In genomic region chr4:155678011-155678410, GRCh38 we compare ENCODE assay signal across 13 cellular contexts. TPM values are rescaled to one million over a fixed set of nuclear protein-coding genes. Genes with fewer than 3 reads are reported as not detected.
A peak's percentile ranks its signal among the peaks of the same experiment; 100 is the strongest.
DNase-seq lines count a peak whose midpoint lies in the region; ATAC-seq, FAIRE-seq and TF ChIP-seq lines count a peak whose summit lies in the region.
"Had no signal": no experiment of that assay in that cellular context is flagged by ENCODE, and none has a peak within 500 bp of the region (broad histone marks: within the 10 kb centered on the region; RNA-seq: fewer than 3 reads in every experiment).

No MANE protein-coding gene starts in this region.

- CTCF ChIA-PET in HEK293 (lab: Yijun Ruan, JAX): no interaction called here

- WGBS in sigmoid colon, 2 donors: 91 to 94% methylated on average over 2 of the region's 2 CpGs

- no peaks in the 10 kb centered on the region for H3K79me2 ChIP-seq in Karpas-422 (ENCODE audit: low read length)

- ATAC-seq in HG02981 (IDR thresholded peaks at IDR 0.05; ENCODE audit: unreplicated experiment): no peak
- no peak for ATAC-seq in left lobe of liver

- no peak for TF ChIP-seq EP300 in sigmoid colon (IDR thresholded peaks at IDR 0.05)

- H3K9me3 ChIP-seq in HEK293 (ENCODE audit: control insufficient read depth, insufficient read depth, low read depth, low read length): no peaks in the 10 kb centered on the region
- no peaks in the 10 kb centered on the region for H3K9me3 ChIP-seq in Karpas-422 (ENCODE audit: low read length)
- H3K9me3 ChIP-seq in sigmoid colon: no peaks in the 10 kb centered on the region

- intact Hi-C loops in sigmoid colon (cut with DNase I): no loop called here

- TF ChIP-seq CTCF in HEK293 (tag by site-specific recombination; IDR thresholded peaks at IDR 0.05): no peak
- no peak for TF ChIP-seq CTCF in sigmoid colon (IDR thresholded peaks at IDR 0.05)

- H3K4me1 ChIP-seq in HEK293 (ENCODE audit: control insufficient read depth, insufficient read depth, low read length): peaks cover 9% of the 10 kb centered on the region; the same call in 1 of the 2 replicates
- H3K4me1 ChIP-seq in Karpas-422 (ENCODE audit: low read length): peaks cover 85% of the 10 kb centered on the region
- peaks cover 0 to 87% (median 53%) of the 10 kb centered on the region in 4 donors for H3K4me1 ChIP-seq in sigmoid colon

- H3K4me3 ChIP-seq in HEK293 (ENCODE audit: low read depth, low read length) (no peak overlapping the region), Karpas-422 (ENCODE audit: low read length) (no peak overlapping the region), sigmoid colon (no peak overlapping the region)

- peak overlapping the region; percentile 18 for H3K4me2 ChIP-seq in Karpas-422 (ENCODE audit: low read depth, low read length, poor library complexity, severe bottlenecking)

- no peak overlapping the region for H3K27ac ChIP-seq in HEK293 (ENCODE audit: extremely low read depth, low read depth, low read length)
- peak overlapping the region; percentile 93 for H3K27ac ChIP-seq in Karpas-422 (ENCODE audit: low read length)
- peak overlapping the region in 3 of 4 donors; percentile 24 to 97 (median 93) for H3K27ac ChIP-seq in sigmoid colon

- no peak overlapping the region for H2AFZ ChIP-seq in Karpas-422 (ENCODE audit: low read length)

- H4K20me1 ChIP-seq in Karpas-422 (ENCODE audit: insufficient read depth, low read depth, low read length): no peaks in the 10 kb centered on the region

- H3K36me3 ChIP-seq in HEK293 (ENCODE audit: control insufficient read depth in 2 of 2, insufficient read depth in 1 of 2, low read length in 2 of 2) (no peaks in the 10 kb centered on the region), Karpas-422 (ENCODE audit: insufficient read depth, low read length) (no peaks in the 10 kb centered on the region; the same call in 1 of the 2 replicates), sigmoid colon (no peaks in the 10 kb centered on the region)

- DNase-seq in Karpas-422 (peak; percentile 74), sigmoid colon (no peak), NCI-H446 (lab: John Stamatoyannopoulos, UW) (no peak), left lobe of liver (ENCODE audit: low spot score) (no peak)
- DNase-seq: C1 segment of cervical spinal cord; CD4-positive, alpha-beta memory T cell; DMS79; HCEC 1CT had no signal

- H3K27me3 ChIP-seq in Karpas-422 (ENCODE audit: low read length) (no peaks in the 10 kb centered on the region), sigmoid colon (no peaks in the 10 kb centered on the region)

- no peak overlapping the region for H3K9ac ChIP-seq in Karpas-422 (ENCODE audit: low read length)

- POLR2A ChIA-PET in HEK293 (lab: Yijun Ruan, JAX): no interaction called here

- TF ChIP-seq POLR2A in sigmoid colon (IDR thresholded peaks at IDR 0.05): no peak

- FAIRE-seq in endometrium (lab: Jason Lieb, UNC): peak; percentile 57
- FAIRE-seq: GM12891 had no signal

- H3K9me2 ChIP-seq in Karpas-422 (replicated peaks; ENCODE audit: insufficient read depth, low read length): no peaks in the 10 kb centered on the region

TF ChIP-seq in HEK293, 187 proteins besides CTCF, POLR2A, EP300 and RAD21:
- TF ChIP-seq KLF8 (tag by site-specific recombination; IDR thresholded peaks at IDR 0.05): no peak
- TF ChIP-seq ATF2 (tag by site-specific recombination; IDR thresholded peaks at IDR 0.05; ENCODE audit: low read depth): peak; percentile 69
- no peak for TF ChIP-seq ZNF121 (tag by site-specific recombination; IDR thresholded peaks at IDR 0.05)
- TF ChIP-seq ZFP69B (tag by site-specific recombination; IDR thresholded peaks at IDR 0.05): no peak

RNA-seq across cellular contexts. Expression of gene GUCY1A1, which starts 11.4 kb away (rescaled TPM):
- total RNA-seq in Karpas-422 (2014; rRNA removed; shearing (Covaris generic); ENCODE audit: low replicate concordance): 3.0 and 6.1 TPM in 2 replicates
- 100 to 1,000 TPM in 3 of 4 donors, 10 to 100 TPM in 1; 87.5 to 254 (median 177) TPM for total RNA-seq in sigmoid colon
- 1 to 10 TPM; 1.2 to 10.0 (median 3.6) TPM for polyA plus RNA-seq in sigmoid colon
- 4.9 TPM for total RNA-seq in left lobe of liver
- total RNA-seq: CD4-positive, alpha-beta memory T cell had no signal
- polyA plus RNA-seq: CD4-positive, alpha-beta memory T cell; IgD-negative memory B cell had no signal

Comparison
In these comparisons a context has a peak if more than half of its experiments do, and no peak if none do; other contexts are left out.
1. RNA of gene GUCY1A1, which starts 11.4 kb away (total RNA-seq): 87.5 to 254 TPM in sigmoid colon; 3.0 to 6.1 TPM in Karpas-422 and 4.9 TPM in left lobe of liver (single experiment); every median in the first group is over 10 times any median in the second.